1 cellular context compared by ENCODE assay signal in the genomic region with DNA sequence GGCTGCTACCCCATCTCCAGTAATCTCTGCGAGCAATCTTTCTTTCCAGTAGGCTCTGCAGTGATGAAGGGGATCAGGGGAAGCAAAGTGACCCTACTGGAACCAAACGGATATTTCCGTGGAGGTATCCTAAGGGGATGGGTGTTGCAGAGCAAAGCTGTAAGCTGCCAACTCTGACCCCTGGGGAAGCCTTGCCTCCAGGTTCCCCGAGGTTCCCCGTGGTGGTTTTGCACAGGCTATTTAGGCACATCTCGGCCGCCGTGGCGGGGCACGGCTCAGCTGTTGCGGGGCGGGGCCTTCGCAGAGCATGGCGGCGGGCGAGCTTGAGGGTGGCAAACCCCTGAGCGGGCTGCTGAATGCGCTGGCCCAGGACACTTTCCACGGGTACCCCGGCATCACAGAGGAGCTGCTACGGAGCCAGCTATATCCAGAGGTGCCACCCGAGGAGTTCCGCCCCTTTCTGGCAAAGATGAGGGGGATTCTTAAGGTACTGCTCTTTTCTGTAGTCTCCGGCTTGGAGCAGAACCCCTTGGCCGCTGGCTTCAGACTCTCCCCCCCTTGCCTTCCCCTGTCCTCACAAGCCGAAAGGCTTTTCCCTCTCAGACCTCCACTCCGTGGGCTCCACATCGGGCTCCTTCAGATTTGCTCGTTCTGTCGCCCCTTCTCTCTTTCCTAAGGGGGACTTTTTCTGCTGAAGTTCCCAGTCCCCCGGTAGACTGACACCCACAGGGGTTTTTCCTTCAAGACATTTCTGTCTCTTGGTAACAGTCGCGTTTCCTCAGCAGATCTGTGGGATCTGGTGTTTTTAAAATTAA.
TF ChIP-seq lines count a peak whose summit lies in the region.

A gene (plus strand): TSS at position 303 of the 815 bp plus-strand sequence. CDS start 5 bp downstream, at position 308.

TF ChIP-seq in HepG2, 621 proteins besides CTCF, POLR2A, EP300 and RAD21 (continued from another document and continues in another):
- TF ChIP-seq, protein P1, sequence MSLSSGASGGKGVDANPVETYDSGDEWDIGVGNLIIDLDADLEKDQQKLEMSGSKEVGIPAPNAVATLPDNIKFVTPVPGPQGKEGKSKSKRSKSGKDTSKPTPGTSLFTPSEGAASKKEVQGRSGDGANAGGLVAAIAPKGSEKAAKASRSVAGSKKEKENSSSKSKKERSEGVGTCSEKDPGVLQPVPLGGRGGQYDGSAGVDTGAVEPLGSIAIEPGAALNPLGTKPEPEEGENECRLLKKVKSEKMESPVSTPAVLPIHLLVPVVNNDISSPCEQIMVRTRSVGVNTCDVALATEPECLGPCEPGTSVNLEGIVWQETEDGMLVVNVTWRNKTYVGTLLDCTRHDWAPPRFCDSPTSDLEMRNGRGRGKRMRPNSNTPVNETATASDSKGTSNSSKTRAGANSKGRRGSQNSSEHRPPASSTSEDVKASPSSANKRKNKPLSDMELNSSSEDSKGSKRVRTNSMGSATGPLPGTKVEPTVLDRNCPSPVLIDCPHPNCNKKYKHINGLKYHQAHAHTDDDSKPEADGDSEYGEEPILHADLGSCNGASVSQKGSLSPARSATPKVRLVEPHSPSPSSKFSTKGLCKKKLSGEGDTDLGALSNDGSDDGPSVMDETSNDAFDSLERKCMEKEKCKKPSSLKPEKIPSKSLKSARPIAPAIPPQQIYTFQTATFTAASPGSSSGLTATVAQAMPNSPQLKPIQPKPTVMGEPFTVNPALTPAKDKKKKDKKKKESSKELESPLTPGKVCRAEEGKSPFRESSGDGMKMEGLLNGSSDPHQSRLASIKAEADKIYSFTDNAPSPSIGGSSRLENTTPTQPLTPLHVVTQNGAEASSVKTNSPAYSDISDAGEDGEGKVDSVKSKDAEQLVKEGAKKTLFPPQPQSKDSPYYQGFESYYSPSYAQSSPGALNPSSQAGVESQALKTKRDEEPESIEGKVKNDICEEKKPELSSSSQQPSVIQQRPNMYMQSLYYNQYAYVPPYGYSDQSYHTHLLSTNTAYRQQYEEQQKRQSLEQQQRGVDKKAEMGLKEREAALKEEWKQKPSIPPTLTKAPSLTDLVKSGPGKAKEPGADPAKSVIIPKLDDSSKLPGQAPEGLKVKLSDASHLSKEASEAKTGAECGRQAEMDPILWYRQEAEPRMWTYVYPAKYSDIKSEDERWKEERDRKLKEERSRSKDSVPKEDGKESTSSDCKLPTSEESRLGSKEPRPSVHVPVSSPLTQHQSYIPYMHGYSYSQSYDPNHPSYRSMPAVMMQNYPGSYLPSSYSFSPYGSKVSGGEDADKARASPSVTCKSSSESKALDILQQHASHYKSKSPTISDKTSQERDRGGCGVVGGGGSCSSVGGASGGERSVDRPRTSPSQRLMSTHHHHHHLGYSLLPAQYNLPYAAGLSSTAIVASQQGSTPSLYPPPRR (CRISPR knock-in tag; IDR thresholded peaks at IDR 0.05; ENCODE audit: borderline replicate concordance): no peak
- TF ChIP-seq ZNF180 (CRISPR knock-in tag; IDR thresholded peaks at IDR 0.05; ENCODE audit: borderline replicate concordance, low read depth): no peak
- TF ChIP-seq HNRNPH1 (optimal IDR thresholded peaks at IDR 0.05; ENCODE audit: low read depth, low read length): no peak
- TF ChIP-seq SETDB1 (CRISPR knock-in tag; IDR thresholded peaks at IDR 0.05; ENCODE audit: borderline replicate concordance): no peak
- no peak for TF ChIP-seq RAD51 (IDR thresholded peaks at IDR 0.05; ENCODE audit: borderline replicate concordance)
- no peak; the same call in 1 of the 2 replicates for TF ChIP-seq KLF15 (CRISPR knock-in tag; IDR thresholded peaks at IDR 0.05; ENCODE audit: borderline replicate concordance)
- TF ChIP-seq, protein P2, sequence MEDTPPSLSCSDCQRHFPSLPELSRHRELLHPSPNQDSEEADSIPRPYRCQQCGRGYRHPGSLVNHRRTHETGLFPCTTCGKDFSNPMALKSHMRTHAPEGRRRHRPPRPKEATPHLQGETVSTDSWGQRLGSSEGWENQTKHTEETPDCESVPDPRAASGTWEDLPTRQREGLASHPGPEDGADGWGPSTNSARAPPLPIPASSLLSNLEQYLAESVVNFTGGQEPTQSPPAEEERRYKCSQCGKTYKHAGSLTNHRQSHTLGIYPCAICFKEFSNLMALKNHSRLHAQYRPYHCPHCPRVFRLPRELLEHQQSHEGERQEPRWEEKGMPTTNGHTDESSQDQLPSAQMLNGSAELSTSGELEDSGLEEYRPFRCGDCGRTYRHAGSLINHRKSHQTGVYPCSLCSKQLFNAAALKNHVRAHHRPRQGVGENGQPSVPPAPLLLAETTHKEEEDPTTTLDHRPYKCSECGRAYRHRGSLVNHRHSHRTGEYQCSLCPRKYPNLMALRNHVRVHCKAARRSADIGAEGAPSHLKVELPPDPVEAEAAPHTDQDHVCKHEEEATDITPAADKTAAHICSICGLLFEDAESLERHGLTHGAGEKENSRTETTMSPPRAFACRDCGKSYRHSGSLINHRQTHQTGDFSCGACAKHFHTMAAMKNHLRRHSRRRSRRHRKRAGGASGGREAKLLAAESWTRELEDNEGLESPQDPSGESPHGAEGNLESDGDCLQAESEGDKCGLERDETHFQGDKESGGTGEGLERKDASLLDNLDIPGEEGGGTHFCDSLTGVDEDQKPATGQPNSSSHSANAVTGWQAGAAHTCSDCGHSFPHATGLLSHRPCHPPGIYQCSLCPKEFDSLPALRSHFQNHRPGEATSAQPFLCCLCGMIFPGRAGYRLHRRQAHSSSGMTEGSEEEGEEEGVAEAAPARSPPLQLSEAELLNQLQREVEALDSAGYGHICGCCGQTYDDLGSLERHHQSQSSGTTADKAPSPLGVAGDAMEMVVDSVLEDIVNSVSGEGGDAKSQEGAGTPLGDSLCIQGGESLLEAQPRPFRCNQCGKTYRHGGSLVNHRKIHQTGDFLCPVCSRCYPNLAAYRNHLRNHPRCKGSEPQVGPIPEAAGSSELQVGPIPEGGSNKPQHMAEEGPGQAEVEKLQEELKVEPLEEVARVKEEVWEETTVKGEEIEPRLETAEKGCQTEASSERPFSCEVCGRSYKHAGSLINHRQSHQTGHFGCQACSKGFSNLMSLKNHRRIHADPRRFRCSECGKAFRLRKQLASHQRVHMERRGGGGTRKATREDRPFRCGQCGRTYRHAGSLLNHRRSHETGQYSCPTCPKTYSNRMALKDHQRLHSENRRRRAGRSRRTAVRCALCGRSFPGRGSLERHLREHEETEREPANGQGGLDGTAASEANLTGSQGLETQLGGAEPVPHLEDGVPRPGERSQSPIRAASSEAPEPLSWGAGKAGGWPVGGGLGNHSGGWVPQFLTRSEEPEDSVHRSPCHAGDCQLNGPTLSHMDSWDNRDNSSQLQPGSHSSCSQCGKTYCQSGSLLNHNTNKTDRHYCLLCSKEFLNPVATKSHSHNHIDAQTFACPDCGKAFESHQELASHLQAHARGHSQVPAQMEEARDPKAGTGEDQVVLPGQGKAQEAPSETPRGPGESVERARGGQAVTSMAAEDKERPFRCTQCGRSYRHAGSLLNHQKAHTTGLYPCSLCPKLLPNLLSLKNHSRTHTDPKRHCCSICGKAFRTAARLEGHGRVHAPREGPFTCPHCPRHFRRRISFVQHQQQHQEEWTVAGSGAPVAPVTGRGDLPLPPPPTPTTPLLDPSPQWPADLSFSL (CRISPR knock-in tag; IDR thresholded peaks at IDR 0.05): peak; percentile 43; the same call in 1 of the 2 replicates
- TF ChIP-seq, protein P3, sequence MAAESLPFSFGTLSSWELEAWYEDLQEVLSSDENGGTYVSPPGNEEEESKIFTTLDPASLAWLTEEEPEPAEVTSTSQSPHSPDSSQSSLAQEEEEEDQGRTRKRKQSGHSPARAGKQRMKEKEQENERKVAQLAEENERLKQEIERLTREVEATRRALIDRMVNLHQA (CRISPR knock-in tag; IDR thresholded peaks at IDR 0.05): no peak
- TF ChIP-seq, protein P4, sequence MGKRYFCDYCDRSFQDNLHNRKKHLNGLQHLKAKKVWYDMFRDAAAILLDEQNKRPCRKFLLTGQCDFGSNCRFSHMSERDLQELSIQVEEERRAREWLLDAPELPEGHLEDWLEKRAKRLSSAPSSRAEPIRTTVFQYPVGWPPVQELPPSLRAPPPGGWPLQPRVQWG (CRISPR knock-in tag; IDR thresholded peaks at IDR 0.05; ENCODE audit: borderline replicate concordance, low read depth): no peak; the same call in 1 of the 2 replicates
- peak; percentile 51; the same call in 1 of the 2 replicates for TF ChIP-seq HNF4A (CRISPR knock-in tag; IDR thresholded peaks at IDR 0.05)
- no peak for TF ChIP-seq SOX13 (IDR thresholded peaks at IDR 0.05)
- TF ChIP-seq SOX13 (CRISPR knock-in tag; conservative IDR thresholded peaks at IDR 0.05 in 1 of 2, IDR thresholded peaks at IDR 0.05 in 1 of 2): peak in 1 of 2 experiments; percentile 66; a peak in 1 of 4 replicates
- TF ChIP-seq ZNF431 (CRISPR knock-in tag; IDR thresholded peaks at IDR 0.05; ENCODE audit: borderline replicate concordance, low read depth): peak; percentile 90
- TF ChIP-seq ZNF333 (CRISPR knock-in tag; IDR thresholded peaks at IDR 0.05; ENCODE audit: borderline replicate concordance): peak; percentile 65; the same call in 1 of the 2 replicates
- TF ChIP-seq ZNF557 (CRISPR knock-in tag; IDR thresholded peaks at IDR 0.05): no peak
- no peak for TF ChIP-seq CREM (IDR thresholded peaks at IDR 0.05)
- no peak for TF ChIP-seq CREM (CRISPR knock-in tag; IDR thresholded peaks at IDR 0.05)
- TF ChIP-seq, protein P5, sequence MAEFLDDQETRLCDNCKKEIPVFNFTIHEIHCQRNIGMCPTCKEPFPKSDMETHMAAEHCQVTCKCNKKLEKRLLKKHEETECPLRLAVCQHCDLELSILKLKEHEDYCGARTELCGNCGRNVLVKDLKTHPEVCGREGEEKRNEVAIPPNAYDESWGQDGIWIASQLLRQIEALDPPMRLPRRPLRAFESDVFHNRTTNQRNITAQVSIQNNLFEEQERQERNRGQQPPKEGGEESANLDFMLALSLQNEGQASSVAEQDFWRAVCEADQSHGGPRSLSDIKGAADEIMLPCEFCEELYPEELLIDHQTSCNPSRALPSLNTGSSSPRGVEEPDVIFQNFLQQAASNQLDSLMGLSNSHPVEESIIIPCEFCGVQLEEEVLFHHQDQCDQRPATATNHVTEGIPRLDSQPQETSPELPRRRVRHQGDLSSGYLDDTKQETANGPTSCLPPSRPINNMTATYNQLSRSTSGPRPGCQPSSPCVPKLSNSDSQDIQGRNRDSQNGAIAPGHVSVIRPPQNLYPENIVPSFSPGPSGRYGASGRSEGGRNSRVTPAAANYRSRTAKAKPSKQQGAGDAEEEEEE (CRISPR knock-in tag; IDR thresholded peaks at IDR 0.05; ENCODE audit: borderline replicate concordance): peak; percentile 32; the same call in 1 of the 2 replicates
- no peak for TF ChIP-seq ZNF644 (CRISPR knock-in tag; IDR thresholded peaks at IDR 0.05; ENCODE audit: low read depth)
- 0 out of 2 replicates have a peak, but pooled peaks have one; percentile 36 for TF ChIP-seq NR1H2 (CRISPR knock-in tag; IDR thresholded peaks at IDR 0.05; ENCODE audit: borderline replicate concordance, low read depth)
- TF ChIP-seq ZMYM2 (CRISPR knock-in tag; IDR thresholded peaks at IDR 0.05): no peak
- TF ChIP-seq ARNT2 (CRISPR knock-in tag; IDR thresholded peaks at IDR 0.05; ENCODE audit: low read depth): peak; percentile 82
- TF ChIP-seq ZSCAN9 (CRISPR knock-in tag; IDR thresholded peaks at IDR 0.05; ENCODE audit: borderline replicate concordance): no peak; the same call in 1 of the 2 replicates
- peak; percentile 97 for TF ChIP-seq KMT2B (CRISPR knock-in tag; IDR thresholded peaks at IDR 0.05)
- peak; percentile 74; the same call in 1 of the 2 replicates for TF ChIP-seq ZNF543 (CRISPR knock-in tag; IDR thresholded peaks at IDR 0.05)
- TF ChIP-seq AHR (CRISPR knock-in tag; IDR thresholded peaks at IDR 0.05): 0 out of 2 replicates have a peak, but pooled peaks have one; percentile 28
- no peak for TF ChIP-seq TCF12 (IDR thresholded peaks at IDR 0.05)
- peak; percentile 80; the same call in 1 of the 2 replicates for TF ChIP-seq TCF12 (CRISPR knock-in tag; IDR thresholded peaks at IDR 0.05)
- TF ChIP-seq ZBTB7A (CRISPR knock-in tag; IDR thresholded peaks at IDR 0.05): no peak
- TF ChIP-seq, protein P6, sequence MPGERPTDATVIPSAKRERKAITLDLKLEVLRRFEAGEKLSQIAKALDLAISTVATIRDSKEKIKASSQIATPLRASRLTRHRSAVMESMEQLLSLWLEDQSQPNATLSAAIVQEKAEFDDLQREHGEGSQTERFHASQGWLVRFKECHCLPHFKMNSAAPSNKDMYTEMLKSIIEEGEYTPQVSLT (CRISPR knock-in tag; IDR thresholded peaks at IDR 0.05; ENCODE audit: borderline replicate concordance, low read depth): peak; percentile 66; the same call in 1 of the 2 replicates
- TF ChIP-seq ELF1 (CRISPR knock-in tag; IDR thresholded peaks at IDR 0.05): no peak
- 0 out of 2 replicates have a peak, but pooled peaks have one; percentile 66 for TF ChIP-seq MIER3 (CRISPR knock-in tag; IDR thresholded peaks at IDR 0.05; ENCODE audit: borderline replicate concordance)
- TF ChIP-seq, protein P7, sequence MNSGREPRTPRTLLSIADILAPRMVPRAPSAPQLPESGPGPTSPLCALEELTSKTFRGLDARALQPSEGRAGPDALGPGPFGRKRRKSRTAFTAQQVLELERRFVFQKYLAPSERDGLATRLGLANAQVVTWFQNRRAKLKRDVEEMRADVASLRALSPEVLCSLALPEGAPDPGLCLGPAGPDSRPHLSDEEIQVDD (CRISPR knock-in tag; IDR thresholded peaks at IDR 0.05; ENCODE audit: borderline replicate concordance): no peak
- TF ChIP-seq ZNF589 (CRISPR knock-in tag; conservative IDR thresholded peaks at IDR 0.05): no peak
- peak; percentile 56; the same call in 1 of the 2 replicates for TF ChIP-seq TP53 (CRISPR knock-in tag; conservative IDR thresholded peaks at IDR 0.05)
- TF ChIP-seq POLR2AphosphoS2 (IDR thresholded peaks at IDR 0.05; ENCODE audit: low read depth, low read length): no peak
- TF ChIP-seq TBL1XR1 (IDR thresholded peaks at IDR 0.05; ENCODE audit: borderline replicate concordance, low read length, partially characterized antibody): no peak
- peak; percentile 97 for TF ChIP-seq ZNF883 (CRISPR knock-in tag; IDR thresholded peaks at IDR 0.05; ENCODE audit: not compliant biosample characterization)
- TF ChIP-seq ZSCAN29 (CRISPR knock-in tag; conservative IDR thresholded peaks at IDR 0.05): peak; percentile 79; the same call in 1 of the 2 replicates
- no peak; the same call in 1 of the 2 replicates for TF ChIP-seq TBP (CRISPR knock-in tag; IDR thresholded peaks at IDR 0.05)
- TF ChIP-seq, protein P8, sequence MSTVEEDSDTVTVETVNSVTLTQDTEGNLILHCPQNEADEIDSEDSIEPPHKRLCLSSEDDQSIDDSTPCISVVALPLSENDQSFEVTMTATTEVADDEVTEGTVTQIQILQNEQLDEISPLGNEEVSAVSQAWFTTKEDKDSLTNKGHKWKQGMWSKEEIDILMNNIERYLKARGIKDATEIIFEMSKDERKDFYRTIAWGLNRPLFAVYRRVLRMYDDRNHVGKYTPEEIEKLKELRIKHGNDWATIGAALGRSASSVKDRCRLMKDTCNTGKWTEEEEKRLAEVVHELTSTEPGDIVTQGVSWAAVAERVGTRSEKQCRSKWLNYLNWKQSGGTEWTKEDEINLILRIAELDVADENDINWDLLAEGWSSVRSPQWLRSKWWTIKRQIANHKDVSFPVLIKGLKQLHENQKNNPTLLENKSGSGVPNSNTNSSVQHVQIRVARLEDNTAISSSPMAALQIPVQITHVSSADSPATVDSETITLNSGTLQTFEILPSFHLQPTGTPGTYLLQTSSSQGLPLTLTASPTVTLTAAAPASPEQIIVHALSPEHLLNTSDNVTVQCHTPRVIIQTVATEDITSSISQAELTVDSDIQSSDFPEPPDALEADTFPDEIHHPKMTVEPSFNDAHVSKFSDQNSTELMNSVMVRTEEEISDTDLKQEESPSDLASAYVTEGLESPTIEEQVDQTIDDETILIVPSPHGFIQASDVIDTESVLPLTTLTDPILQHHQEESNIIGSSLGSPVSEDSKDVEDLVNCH (CRISPR knock-in tag; IDR thresholded peaks at IDR 0.05): no peak
- TF ChIP-seq MTF2 (CRISPR knock-in tag; IDR thresholded peaks at IDR 0.05; ENCODE audit: borderline replicate concordance): no peak
